In genomic region chr1:9181990-9182783, GRCh38 we compare ENCODE assay signal across 8 cellular contexts. TPM values are rescaled to one million over a fixed set of nuclear protein-coding genes. Genes with fewer than 3 reads are reported as not detected.
DNase-seq lines count a peak whose midpoint lies in the region; ATAC-seq lines count a peak whose summit lies in the region.

No MANE protein-coding gene starts in this region.

- peak overlapping the region; percentile 89 to 94 for H3K4me3 ChIP-seq in muscle layer of duodenum (ENCODE audit: low read depth in 1 of 2, low read length in 2 of 2)

- no peaks in the 10 kb centered on the region for H3K27me3 ChIP-seq in muscle layer of duodenum (ENCODE audit: low read depth, low read length)

- in situ Hi-C loops in Caki2 (cut with HindIII; ENCODE audit: low pct_unique_long_range_greater_than_20kb, low sequenced_read_pairs), result no loop called here

- ATAC-seq in GM21423 (IDR thresholded peaks at IDR 0.05; ENCODE audit: unreplicated experiment) (peak; percentile 56), HG03108 (IDR thresholded peaks at IDR 0.05; ENCODE audit: unreplicated experiment) (no peak)

- H3K27ac ChIP-seq in epithelial cell of prostate (peak overlapping the region; percentile 72), muscle layer of duodenum (ENCODE audit: low read length) (peak overlapping the region; percentile 74)

- peak; percentile 60 for DNase-seq in Caki2 (ENCODE audit: low read depth)
- peak; percentile 43 for DNase-seq in SW480 (ENCODE audit: low spot score)
- DNase-seq in epithelial cell of prostate (ENCODE audit: low read depth, low spot score), result no peak
- DNase-seq in 8988T, result no peak
- DNase-seq in stimulated activated CD4-positive, alpha-beta T cell treated with anti-CD3 and anti-CD28 coated beads, Interleukin-2, amount 100 ng/mL, for 24 hours, result no peak

- no peaks in the 10 kb centered on the region for H3K9me3 ChIP-seq in muscle layer of duodenum (ENCODE audit: control insufficient read depth in 1 of 2, low read length in 2 of 2)

- H3K4me1 ChIP-seq in muscle layer of duodenum (ENCODE audit: control insufficient read depth in 1 of 2, insufficient read depth in 2 of 2, low read length in 2 of 2), result peaks cover 13 to 25% of the 10 kb centered on the region in 2 donors

- H3K36me3 ChIP-seq in muscle layer of duodenum (ENCODE audit: control insufficient read depth in 1 of 2, insufficient read depth in 2 of 2, low read length in 2 of 2), result no peaks in the 10 kb centered on the region

RNA-seq across cellular contexts. Expression of gene H6PD, which starts 52.4 kb away (rescaled TPM):
- 18.5 and 22.2 TPM in 2 replicates for total RNA-seq in Caki2 (2014; rRNA removed; shearing (Covaris generic); ENCODE audit: low replicate concordance)

RNA-seq across cellular contexts. Expression of gene GPR157, which starts 53.3 kb away (rescaled TPM):
- 3.5 and 6.4 TPM in 2 replicates for total RNA-seq in Caki2 (2014; rRNA removed; shearing (Covaris generic); ENCODE audit: low replicate concordance)

Comparison
In these comparisons a context has a peak if more than half of its experiments do, and no peak if none do; other contexts are left out.
1. DNase-seq: peak in Caki2 (single experiment) and SW480 (single experiment); none in epithelial cell of prostate (single experiment), 8988T (single experiment) and stimulated activated CD4-positive, alpha-beta T cell treated with anti-CD3 and anti-CD28 coated beads, Interleukin-2, amount 100 ng/mL, for 24 hours (0 of 2).